9 cellular contexts compared by ENCODE assay signal in genomic region chr2:200702646-200703118, GRCh38.
A peak's percentile ranks its signal among the peaks of the same experiment; 100 is the strongest.
DNase-seq lines count a peak whose midpoint lies in the region; ATAC-seq and TF ChIP-seq lines count a peak whose summit lies in the region.
"Had no signal": no experiment of that assay in that cellular context is flagged by ENCODE, and none has a peak within 500 bp of the region (broad histone marks: within the 10 kb centered on the region; RNA-seq: fewer than 3 reads in every experiment).

No MANE protein-coding gene starts in this region.

- H3K27ac ChIP-seq in breast epithelium (no peak overlapping the region), right lobe of liver (peak overlapping the region in 2 of 3 donors; percentile 16 to 88), substantia nigra (ENCODE audit: low read depth, low read length, poor library complexity, severe bottlenecking) (peak overlapping the region; percentile 2)

- no peaks in the 10 kb centered on the region for H3K27me3 Mint-ChIP-seq in MCF 10A (ENCODE audit: insufficient read depth, unreplicated experiment)

- H3K4me1 ChIP-seq in breast epithelium (no peaks in the 10 kb centered on the region), right lobe of liver (peaks cover 0 to 59% (median 0%) of the 10 kb centered on the region in 4 donors)

- no peaks in the 10 kb centered on the region for H3K9me3 Mint-ChIP-seq in MCF 10A (ENCODE audit: unreplicated experiment)
- H3K9me3 Mint-ChIP-seq: stimulated activated memory B cell treated with anti-CD40 and anti-IgM and Interleukin-4, amounts not matched to agents 10 μg/mL and 1 μg/mL and 100 μg/mL, for 72 hours had no signal

- 25% methylated on average over 4 of the region's 4 CpGs for WGBS in right lobe of liver (ENCODE audit: insufficient coverage, low coverage, low lambda C conversion rate, missing lambda C conversion rate)

- no peaks in the 10 kb centered on the region for H3K4me1 Mint-ChIP-seq in MCF 10A (ENCODE audit: insufficient read depth, unreplicated experiment)
- H3K4me1 Mint-ChIP-seq: stimulated activated memory B cell treated with anti-CD40 and anti-IgM and Interleukin-4, amounts not matched to agents 10 μg/mL and 1 μg/mL and 100 μg/mL, for 72 hours had no signal

- CTCF ChIA-PET in MCF 10A (lab: Yijun Ruan, JAX), result interaction anchor here (0.7 to 7.3 kb wide), 27 partner anchors 9 to 729 kb away, joined by 3 to 72 read pairs (median 6); partner anchors contain the start of gene AOX1

- DNase-seq in MCF 10A (ENCODE audit: unreplicated experiment) (peak; percentile 10), breast epithelium (ENCODE audit: low spot score in 2 of 2) (no peak), right lobe of liver (peak in 1 of 3 donors; percentile 76), substantia nigra (lab: John Stamatoyannopoulos, UW) (no peak), sciatic nerve (ENCODE audit: low spot score) (no peak), HuH-7.5 (ENCODE audit: low spot score) (no peak)
- DNase-seq in activated T-cell treated with anti-CD3 and anti-CD28 coated beads, Interleukin-2, amount 50 U/mL, for 48 hours, result peak; percentile 71 to 76

- H3K4me3 ChIP-seq in breast epithelium (no peak overlapping the region), right lobe of liver (no peak overlapping the region)

- intact Hi-C loops in MCF 10A (cut with micrococcal nuclease), result loop anchor here (1.0 to 10.0 kb wide), 6 partner anchors 84 to 730 kb away; no protein-coding TSS in a partner anchor
- intact Hi-C loops in breast epithelium (cut with DNase I; ENCODE audit: low total_unique reads), result no loop called here
- intact Hi-C loops in right lobe of liver (cut with DNase I), result no loop called here
- intact Hi-C loops in sciatic nerve (cut with DNase I), result no loop called here

- ATAC-seq in right lobe of liver (peak; percentile 72 to 89 (median 84)), HG03039 (IDR thresholded peaks at IDR 0.05; ENCODE audit: unreplicated experiment) (no peak), sciatic nerve (no peak)
- ATAC-seq: stimulated activated memory B cell treated with anti-CD40 and anti-IgM and Interleukin-4, amounts not matched to agents 10 μg/mL and 1 μg/mL and 100 μg/mL, for 72 hours had no signal

- H3K9me3 ChIP-seq in breast epithelium (no peaks in the 10 kb centered on the region), right lobe of liver (no peaks in the 10 kb centered on the region)

- H3K36me3 ChIP-seq in breast epithelium (no peaks in the 10 kb centered on the region), right lobe of liver (no peaks in the 10 kb centered on the region)

- no peak overlapping the region for H3K27ac Mint-ChIP-seq in MCF 10A (ENCODE audit: low read depth, unreplicated experiment)
- H3K27ac Mint-ChIP-seq: stimulated activated memory B cell treated with anti-CD40 and anti-IgM and Interleukin-4, amounts not matched to agents 10 μg/mL and 1 μg/mL and 100 μg/mL, for 72 hours had no signal

- TF ChIP-seq POLR2A in breast epithelium (IDR thresholded peaks at IDR 0.05) (no peak), right lobe of liver (IDR thresholded peaks at IDR 0.05) (no peak)

- no peaks in the 10 kb centered on the region for H3K36me3 Mint-ChIP-seq in MCF 10A (ENCODE audit: insufficient read depth, unreplicated experiment)
- H3K36me3 Mint-ChIP-seq: stimulated activated memory B cell treated with anti-CD40 and anti-IgM and Interleukin-4, amounts not matched to agents 10 μg/mL and 1 μg/mL and 100 μg/mL, for 72 hours had no signal

- H3K4me3 Mint-ChIP-seq in MCF 10A (ENCODE audit: unreplicated experiment), result no peak overlapping the region
- H3K4me3 Mint-ChIP-seq: stimulated activated memory B cell treated with anti-CD40 and anti-IgM and Interleukin-4, amounts not matched to agents 10 μg/mL and 1 μg/mL and 100 μg/mL, for 72 hours had no signal

- TF ChIP-seq CTCF in MCF 10A (IDR thresholded peaks at IDR 0.05; ENCODE audit: unreplicated experiment) (no peak), breast epithelium (IDR thresholded peaks at IDR 0.05) (no peak), right lobe of liver (IDR thresholded peaks at IDR 0.05) (no peak)

- POLR2A ChIA-PET in MCF 10A (lab: Yijun Ruan, JAX), result interaction anchor here (0.7 to 1.5 kb wide), 6 partner anchors 9 to 729 kb away, joined by 3 to 11 read pairs (median 4); no protein-coding TSS in a partner anchor

- H3K27me3 ChIP-seq in breast epithelium (no peaks in the 10 kb centered on the region), right lobe of liver (no peaks in the 10 kb centered on the region)

- no TSS peak for BruUV-seq in MCF 10A (replicated peaks; lab: Mats Ljungman, UMichigan)

Comparison
In these comparisons a context has a peak if more than half of its experiments do, and no peak if none do; other contexts are left out.
1. DNase-seq: peak in MCF 10A (single experiment) and activated T-cell treated with anti-CD3 and anti-CD28 coated beads, Interleukin-2, amount 50 U/mL, for 48 hours (2 of 2); none in breast epithelium (0 of 2), substantia nigra (0 of 49), sciatic nerve (single experiment) and HuH-7.5 (single experiment).
2. H3K27ac ChIP-seq: peak in right lobe of liver (2 of 3) and substantia nigra (single experiment); none in breast epithelium (0 of 2).
3. ATAC-seq: peak in right lobe of liver (4 of 4); none in HG03039 (single experiment) and sciatic nerve (single experiment).